In the genomic region with DNA sequence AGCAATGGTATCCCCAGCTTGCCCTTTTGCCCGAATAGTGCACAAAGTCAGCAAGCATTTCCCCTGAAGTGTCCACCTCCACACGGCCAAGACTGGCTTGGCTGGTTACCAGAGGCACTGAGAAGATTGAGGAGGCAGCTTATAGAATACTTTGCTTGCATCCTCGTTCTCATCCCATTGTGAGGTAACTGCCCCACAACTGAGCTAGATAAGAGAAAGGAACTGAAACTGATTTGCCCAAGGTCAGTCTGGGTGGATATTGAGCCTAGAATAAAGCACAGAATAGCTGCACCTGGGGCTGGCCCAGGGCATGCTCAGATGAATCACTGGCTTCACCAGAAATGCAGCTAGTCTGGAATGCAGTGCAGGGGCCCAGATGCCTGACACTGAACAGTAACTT, we compare ENCODE assay signal across 8 cellular contexts. TPM values are rescaled to one million over a fixed set of nuclear protein-coding genes. Genes with fewer than 3 reads are reported as not detected.
DNase-seq lines count a peak whose midpoint lies in the region; ATAC-seq and TF ChIP-seq lines count a peak whose summit lies in the region.

No MANE protein-coding gene starts in this region.

- peak overlapping the region; percentile 30 for H3K4me3 Mint-ChIP-seq in Caco-2 (ENCODE audit: unreplicated experiment)
- H3K4me3 Mint-ChIP-seq in T-helper 17 cell, result no peak overlapping the region

- DNase-seq in Caco-2 (peak; percentile 60), adrenal gland (peak; percentile 37 to 78 (median 65)), left lobe of liver (ENCODE audit: low spot score) (no peak), amniotic stem cell (lab: John Stamatoyannopoulos, UW) (no peak), ureter (ENCODE audit: low spot score) (no peak), T-helper 17 cell (no peak)

- H3K27ac Mint-ChIP-seq in Caco-2 (ENCODE audit: unreplicated experiment), result peak overlapping the region; percentile 85
- H3K27ac Mint-ChIP-seq in T-helper 17 cell, result no peak overlapping the region

- H3K4me1 Mint-ChIP-seq in Caco-2 (ENCODE audit: low read depth, unreplicated experiment) (peaks cover 41% of the 10 kb centered on the region), T-helper 17 cell (peaks cover 5% of the 10 kb centered on the region)

- H3K36me3 ChIP-seq in Caco-2 (ENCODE audit: control insufficient read depth, insufficient read depth, low read length) (no peaks in the 10 kb centered on the region), adrenal gland (replicated peaks in 1 of 2) (no peaks in the 10 kb centered on the region)

- H3K27me3 Mint-ChIP-seq in Caco-2 (ENCODE audit: insufficient read depth, unreplicated experiment), result no peaks in the 10 kb centered on the region
- no peaks in the 10 kb centered on the region for H3K27me3 Mint-ChIP-seq in T-helper 17 cell

- CTCF ChIA-PET in Caco-2 (lab: Charles Lee), result interaction anchor here (0.8 kb wide), 1 partner anchor 522 kb away, joined by 3 read pairs; no protein-coding TSS in a partner anchor

- peak; percentile 80 for ATAC-seq in GM19395 (IDR thresholded peaks at IDR 0.05; ENCODE audit: unreplicated experiment)
- ATAC-seq in HG03280 (IDR thresholded peaks at IDR 0.05; ENCODE audit: unreplicated experiment), result peak; percentile 73
- ATAC-seq in left lobe of liver, result peak; percentile 46
- ATAC-seq in T-helper 17 cell, result no peak

- peak overlapping the region in 3 of 5 donors; percentile 55 to 81 (median 62) for H3K27ac ChIP-seq in adrenal gland

- H3K4me3 ChIP-seq in Caco-2 (ENCODE audit: low read depth, low read length) (no peak overlapping the region), adrenal gland (no peak overlapping the region)

- POLR2A ChIA-PET in Caco-2 (lab: Charles Lee), result no interaction called here

- intact Hi-C loops in Caco-2 (cut with micrococcal nuclease; ENCODE audit: unreplicated experiment) (loop anchor here (2.0 kb wide), 1 partner anchor 33 kb away; the partner anchor contains the start of gene MAP4K3), adrenal gland (cut with DNase I) (no loop called here)

- WGBS in adrenal gland, 4 donors, result 6 to 19% (median 7%) methylated on average over 3 of the region's 3 CpGs

- TF ChIP-seq POLR2A in adrenal gland (IDR thresholded peaks at IDR 0.05), result no peak

- no TSS peak for BruUV-seq in Caco-2 (replicated peaks; lab: Mats Ljungman, UMichigan)

- no peaks in the 10 kb centered on the region for H3K9me3 Mint-ChIP-seq in Caco-2 (ENCODE audit: unreplicated experiment)

- H3K27me3 ChIP-seq in Caco-2 (replicated peaks; ENCODE audit: control insufficient read depth, insufficient read depth, low read length), result no peaks in the 10 kb centered on the region
- no peaks in the 10 kb centered on the region for H3K27me3 ChIP-seq in adrenal gland

- no peaks in the 10 kb centered on the region for H3K9me3 ChIP-seq in Caco-2
- H3K9me3 ChIP-seq in adrenal gland (replicated peaks in 1 of 3), result no peaks in the 10 kb centered on the region
- H3K9me3 ChIP-seq in T-helper 17 cell (ENCODE audit: control insufficient read depth, low read length, poor library complexity, severe bottlenecking), result no peaks in the 10 kb centered on the region

- no peaks in the 10 kb centered on the region for H3K36me3 Mint-ChIP-seq in Caco-2 (ENCODE audit: insufficient read depth, unreplicated experiment)
- peaks cover 2% of the 10 kb centered on the region for H3K36me3 Mint-ChIP-seq in T-helper 17 cell (ENCODE audit: low read depth)

- TF ChIP-seq CTCF in Caco-2 (IDR thresholded peaks at IDR 0.05; ENCODE audit: insufficient read depth in 1 of 2, low read depth in 1 of 2, low read length in 1 of 2, severe bottlenecking in 1 of 2, unreplicated experiment in 1 of 2) (no peak), adrenal gland (IDR thresholded peaks at IDR 0.05) (no peak)

- H3K4me1 ChIP-seq in Caco-2 (peaks cover 34% of the 10 kb centered on the region), adrenal gland (replicated peaks in 1 of 2) (peaks cover 18 to 28% of the 10 kb centered on the region in 2 donors)

RNA-seq across cellular contexts. Expression of gene MAP4K3, which starts 32.7 kb away (rescaled TPM):
- total RNA-seq in Caco-2 (2022) (46.1 and 50.7 TPM in 2 replicates), adrenal gland (10 to 100 TPM; 27.3 to 79.7 (median 45.0) TPM), left lobe of liver (12.8 TPM), ureter (73.3 TPM), T-helper 17 cell (10 to 100 TPM; 18.8 to 19.7 TPM)
- 10 to 100 TPM; 15.4 to 36.4 (median 16.7) TPM for polyA plus RNA-seq in adrenal gland

Comparison
In these comparisons a context has a peak if more than half of its experiments do, and no peak if none do; other contexts are left out.
1. DNase-seq: peak in Caco-2 (2 of 2) and adrenal gland (7 of 7); none in left lobe of liver (single experiment), amniotic stem cell (single experiment), ureter (single experiment) and T-helper 17 cell (0 of 3).